21 cellular contexts compared by ENCODE assay signal in the genomic region with DNA sequence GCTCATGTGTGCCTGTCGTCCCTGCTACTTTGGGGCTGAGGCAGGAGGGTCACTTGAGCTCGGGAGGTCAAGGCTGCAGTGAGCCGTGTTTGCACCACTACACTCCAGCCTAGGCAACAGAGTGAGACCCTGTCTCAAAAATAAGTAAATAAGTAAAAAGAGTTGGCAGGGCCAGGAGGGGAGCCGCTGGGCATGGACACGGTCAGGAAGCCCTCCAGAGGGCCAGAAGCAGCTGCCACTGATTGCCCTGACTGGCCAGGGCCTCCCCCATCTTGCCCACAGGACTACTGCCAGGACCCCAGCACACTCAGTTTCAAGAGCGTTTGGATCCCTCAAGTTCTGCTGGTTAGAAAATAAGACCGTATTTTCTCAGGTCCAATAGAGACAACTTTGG.
A peak's percentile ranks its signal among the peaks of the same experiment; 100 is the strongest.
DNase-seq lines count a peak whose midpoint lies in the region; ATAC-seq, FAIRE-seq and TF ChIP-seq lines count a peak whose summit lies in the region.
"Had no signal": no experiment of that assay in that cellular context is flagged by ENCODE, and none has a peak within 500 bp of the region (broad histone marks: within the 10 kb centered on the region; RNA-seq: fewer than 3 reads in every experiment).

No MANE protein-coding gene starts in this region.

- no peaks in the 10 kb centered on the region for H3K79me2 ChIP-seq in GM12878 (ENCODE audit: control insufficient read depth, insufficient read depth, low read length)
- H3K79me2 ChIP-seq in hepatocyte = no peaks in the 10 kb centered on the region

- H3K4me2 ChIP-seq in GM12878 (ENCODE audit: control insufficient read depth, insufficient read depth) (peak overlapping the region; percentile 81), hepatocyte (no peak overlapping the region)

- H3K4me3 Mint-ChIP-seq in HFFc6 = no peak overlapping the region
- H3K4me3 Mint-ChIP-seq: effector memory CD8-positive, alpha-beta T cell had no signal

- H3K4me1 ChIP-seq in GM12878 (ENCODE audit: control insufficient read depth, insufficient read depth, low read length) = peaks cover 44% of the 10 kb centered on the region
- H3K4me1 ChIP-seq in lower lobe of right lung = peaks cover 78% of the 10 kb centered on the region
- peaks cover 54% of the 10 kb centered on the region for H3K4me1 ChIP-seq in hepatocyte (ENCODE audit: insufficient read depth)

- TF ChIP-seq EP300 in GM12878 (IDR thresholded peaks at IDR 0.05; ENCODE audit: borderline replicate concordance in 1 of 2, control insufficient read depth in 1 of 2, low read depth in 2 of 2, low read length in 2 of 2) = no peak

- peaks cover 15% of the 10 kb centered on the region for H3K27me3 Mint-ChIP-seq in HFFc6 (ENCODE audit: insufficient read depth)
- H3K27me3 Mint-ChIP-seq: effector memory CD8-positive, alpha-beta T cell had no signal

- 45% methylated on average over 5 of the region's 7 CpGs for WGBS in GM12878 (ENCODE audit: insufficient coverage, insufficient replicate concordance, low lambda C conversion rate, missing lambda C conversion rate)
- 93% methylated on average over 7 of the region's 7 CpGs for WGBS in hepatocyte (ENCODE audit: low lambda C conversion rate, missing lambda C conversion rate)

- no peak for TF ChIP-seq POLR2A in GM12878 (IDR thresholded peaks at IDR 0.05; ENCODE audit: low read depth, low read length)

- POLR2A ChIA-PET in GM12878 (lab: Charles Lee) = no interaction called here

- FAIRE-seq in GM12878 (lab: Jason Lieb, UNC) = no peak
- FAIRE-seq: GM12891, H1 had no signal

- H3K27me3 ChIP-seq in GM12878 (replicated peaks in 1 of 2; ENCODE audit: control insufficient read depth in 2 of 2, insufficient read depth in 2 of 2, low read length in 1 of 2) (no peaks in the 10 kb centered on the region), lower lobe of right lung (ENCODE audit: low read depth) (no peaks in the 10 kb centered on the region), hepatocyte (no peaks in the 10 kb centered on the region)
- H3K27me3 ChIP-seq: neutrophil, thyroid gland had no signal

- H4K20me1 ChIP-seq in GM12878 (ENCODE audit: control insufficient read depth, insufficient read depth) (no peaks in the 10 kb centered on the region), hepatocyte (ENCODE audit: insufficient read depth, poor library complexity, severe bottlenecking) (no peaks in the 10 kb centered on the region)

- peaks cover 53% of the 10 kb centered on the region for H3K36me3 Mint-ChIP-seq in HFFc6 (ENCODE audit: low read depth)

- no peaks in the 10 kb centered on the region for H3K9me2 ChIP-seq in hepatocyte (replicated peaks; ENCODE audit: insufficient read depth)

- H2AFZ ChIP-seq in GM12878 (ENCODE audit: control insufficient read depth, low read depth, low read length) (no peak overlapping the region), hepatocyte (no peak overlapping the region)

- peaks cover 87% of the 10 kb centered on the region for H3K4me1 Mint-ChIP-seq in HFFc6 (ENCODE audit: low read depth)

- H3K4me3 ChIP-seq in GM12878 (no peak overlapping the region), lower lobe of right lung (no peak overlapping the region), hepatocyte (no peak overlapping the region)
- H3K4me3 ChIP-seq: thyroid gland had no signal

- H3K27ac ChIP-seq in GM12878 (ENCODE audit: control insufficient read depth, insufficient read depth) (no peak overlapping the region), lower lobe of right lung (peak overlapping the region; percentile 91), temporal lobe (ENCODE audit: low read depth, low read length) (peak overlapping the region; percentile 100), hepatocyte (no peak overlapping the region)
- H3K27ac ChIP-seq: neutrophil had no signal

- CTCF ChIA-PET in GM12878 (lab: Yijun Ruan, JAX) = interaction anchor here (1.2 to 14.7 kb wide), 4 partner anchors 7 to 234 kb away, joined by 3 to 332 read pairs (median 4); no protein-coding TSS in a partner anchor

- H3K9me3 ChIP-seq in GM12878 (replicated peaks; ENCODE audit: control insufficient read depth, insufficient read depth, low read length) (no peaks in the 10 kb centered on the region), lower lobe of right lung (no peaks in the 10 kb centered on the region), hepatocyte (ENCODE audit: low read depth) (no peaks in the 10 kb centered on the region)
- H3K9me3 ChIP-seq: neutrophil, thyroid gland had no signal

- intact Hi-C loops in GM12878 (cut with micrococcal nuclease; ENCODE audit: unreplicated experiment) = loop anchor here (5.0 kb wide), 1 partner anchor 46 kb away; no protein-coding TSS in a partner anchor
- intact Hi-C loops in lower lobe of right lung (cut with DNase I) = no loop called here

- BruUV-seq in GM12878 (replicated peaks; lab: Mats Ljungman, UMichigan) = no TSS peak

- H3K9ac ChIP-seq in GM12878 (ENCODE audit: control insufficient read depth, insufficient read depth, low read length) = no peak overlapping the region

- H3K36me3 ChIP-seq in GM12878 (ENCODE audit: control insufficient read depth in 2 of 2, insufficient read depth in 2 of 2, low read length in 1 of 2) = no peaks in the 10 kb centered on the region
- H3K36me3 ChIP-seq in lower lobe of right lung = peaks cover 9% of the 10 kb centered on the region
- H3K36me3 ChIP-seq in hepatocyte (replicated peaks; ENCODE audit: insufficient read depth, low read depth) = no peaks in the 10 kb centered on the region
- H3K36me3 ChIP-seq: neutrophil, thyroid gland had no signal

- in situ Hi-C loops in GM12878 (cut with MboI) = no loop called here

- SMC1A ChIA-PET in GM12878 (lab: Charles Lee; ENCODE audit: uncharacterized antibody, unreplicated experiment) = interaction anchor here (0.9 kb wide), 1 partner anchor 97 kb away, joined by 3 read pairs; no protein-coding TSS in a partner anchor

- TF ChIP-seq RAD21 in GM12878 (IDR thresholded peaks at IDR 0.05; ENCODE audit: insufficient read depth, low read depth, low read length) = no peak

- TF ChIP-seq CTCF in HFFc6 (IDR thresholded peaks at IDR 0.05) (no peak), GM12878 (IDR thresholded peaks at IDR 0.05 in 2 of 3, conservative IDR thresholded peaks at IDR 0.05 in 1 of 3; ENCODE audit: control insufficient read depth in 2 of 3, extremely low read depth in 1 of 3, insufficient read depth in 1 of 3, low read depth in 3 of 3, low read length in 3 of 3) (no peak), lower lobe of right lung (IDR thresholded peaks at IDR 0.05) (no peak), hepatocyte (IDR thresholded peaks at IDR 0.05; ENCODE audit: poor library complexity) (no peak)

- H3K9me3 Mint-ChIP-seq in HFFc6 = no peaks in the 10 kb centered on the region
- H3K9me3 Mint-ChIP-seq: effector memory CD8-positive, alpha-beta T cell had no signal

- DNase-seq in HFFc6 (no peak), GM12878 (ENCODE audit: low read depth, low spot score) (no peak), lower lobe of right lung (no peak), activated gamma-delta T cell treated with Interleukin-2 at 50 U/mL for 16 hours (no peak), hepatocyte (ENCODE audit: low spot score) (no peak), NCI-H1930 (lab: John Stamatoyannopoulos, UW) (no peak)
- DNase-seq in stimulated activated CD4-positive, alpha-beta T cell treated with anti-CD3 and anti-CD28 coated beads, Interleukin-2, amount 100 ng/mL, for 24 hours = no peak
- DNase-seq: activated CD4-positive, alpha-beta T cell treated with anti-CD3 and anti-CD28 coated beads, Interleukin-2, amount 50 U/mL, for 4 hours; activated effector memory CD4-positive, alpha-beta T cell treated with anti-CD3 and anti-CD28 coated beads, Interleukin-2, amount 50 U/mL, for 16 hours; central memory CD4-positive, alpha-beta T cell; effector memory CD8-positive, alpha-beta T cell; KG1; MV-4-11; NCI-H187; NCI-H82; SHP77 treated with DMSO at 0.1 percent for 48 hours; thyroid gland had no signal

- peak overlapping the region; percentile 100; the same call in 1 of the 2 replicates for H3K27ac Mint-ChIP-seq in HFFc6
- H3K27ac Mint-ChIP-seq: effector memory CD8-positive, alpha-beta T cell had no signal

- RAD21 ChIA-PET in GM12878 (lab: Charles Lee; ENCODE audit: unreplicated experiment) = interaction anchor here (0.9 kb wide), 1 partner anchor 72 kb away, joined by 3 read pairs; no protein-coding TSS in a partner anchor

- ATAC-seq in GM12878 = no peak
- ATAC-seq in lower lobe of right lung = no peak
- ATAC-seq: effector memory CD8-positive, alpha-beta T cell had no signal

TF ChIP-seq in GM12878, 131 proteins besides CTCF, POLR2A, EP300 and RAD21 (continues in another document):
- TF ChIP-seq RFX5 (IDR thresholded peaks at IDR 0.05; ENCODE audit: low read depth, low read length) (no peak), RELA (IDR thresholded peaks at IDR 0.05; ENCODE audit: borderline replicate concordance, partially characterized antibody) (no peak), ASH2L (IDR thresholded peaks at IDR 0.05; ENCODE audit: borderline replicate concordance, low read depth) (no peak), REST (IDR thresholded peaks at IDR 0.05; ENCODE audit: low read depth, low read length) (no peak)

Comparison
In these comparisons a context has a peak if more than half of its experiments do, and no peak if none do; other contexts are left out.
1. H3K27ac ChIP-seq: peak in lower lobe of right lung (single experiment) and temporal lobe (single experiment); none in GM12878 (single experiment) and hepatocyte (single experiment).